Comparison of ENCODE assay signal across 31 cellular contexts in genomic region chr12:5227722-5228274, GRCh38.
"Had no signal": no experiment of that assay in that cellular context is flagged by ENCODE, and none has a peak within 500 bp of the region (broad histone marks: within the 10 kb centered on the region; RNA-seq: fewer than 3 reads in every experiment).

No MANE protein-coding gene starts in this region.

- H3K4me1 Mint-ChIP-seq: activated CD4-positive, alpha-beta T cell treated with anti-CD3 and anti-CD28 coated beads for 36 hours; activated CD8-positive, alpha-beta memory T cell treated with anti-CD3 and anti-CD28 coated beads, Interleukin-2, amount 10 ng/mL, durations not matched to agents 7 days and 5 days; naive B cell; stimulated activated memory B cell treated with anti-CD40 and anti-IgM and Interleukin-4, amounts not matched to agents 10 μg/mL and 1 μg/mL and 100 μg/mL, for 72 hours had no signal

- H3K27me3 ChIP-seq: ascending aorta, brain microvascular endothelial cell, left lung, neutrophil, ovary, sigmoid colon, thyroid gland had no signal

- H3K27ac Mint-ChIP-seq: activated CD4-positive, alpha-beta T cell treated with anti-CD3 and anti-CD28 coated beads for 36 hours; activated CD8-positive, alpha-beta memory T cell treated with anti-CD3 and anti-CD28 coated beads, Interleukin-2, amount 10 ng/mL, durations not matched to agents 7 days and 5 days; activated CD8-positive, alpha-beta T cell treated with anti-CD3 and anti-CD28 coated beads, Interleukin-2, amount 10 ng/mL, durations not matched to agents 7 days and 5 days; activated naive CD8-positive, alpha-beta T cell; activated T-cell treated with anti-CD3 and anti-CD28 coated beads, Interleukin-2, amount 50 U/mL, for 72 hours; naive B cell; nephron progenitor cell; progenitor cell of endocrine pancreas; stimulated activated memory B cell treated with anti-CD40 and anti-IgM and Interleukin-4, amounts not matched to agents 10 μg/mL and 1 μg/mL and 100 μg/mL, for 72 hours; T-helper 2 cell treated with Interferon-gamma antibody and Interleukin-4, amounts not matched to agents 5 μg/mL and 100 μg/mL, for 36 hours had no signal

- H3K27me3 Mint-ChIP-seq: activated CD8-positive, alpha-beta memory T cell treated with anti-CD3 and anti-CD28 coated beads, Interleukin-2, amount 10 ng/mL, durations not matched to agents 7 days and 5 days; activated naive CD8-positive, alpha-beta T cell had no signal

- ATAC-seq: activated CD4-positive, alpha-beta T cell treated with anti-CD3 and anti-CD28 coated beads for 36 hours; activated CD8-positive, alpha-beta memory T cell treated with anti-CD3 and anti-CD28 coated beads, Interleukin-2, amount 10 ng/mL, durations not matched to agents 7 days and 5 days; activated CD8-positive, alpha-beta T cell treated with anti-CD3 and anti-CD28 coated beads, Interleukin-2, amount 10 ng/mL, durations not matched to agents 7 days and 5 days; activated T-cell treated with anti-CD3 and anti-CD28 coated beads, Interleukin-2, amount 50 U/mL, for 72 hours; left lung; stimulated activated memory B cell treated with anti-CD40 and anti-IgM and Interleukin-4, amounts not matched to agents 10 μg/mL and 1 μg/mL and 100 μg/mL, for 72 hours had no signal

- H3K4me1 ChIP-seq: ascending aorta, left lung, sigmoid colon, stomach, thyroid gland had no signal

- H3K36me3 ChIP-seq: ascending aorta, brain microvascular endothelial cell, left lung, neutrophil, ovary, sigmoid colon, stomach, thyroid gland had no signal

- H3K9me3 Mint-ChIP-seq: T-helper 2 cell treated with Interferon-gamma antibody and Interleukin-4, amounts not matched to agents 5 μg/mL and 100 μg/mL, for 36 hours had no signal

- H3K4me3 ChIP-seq: ascending aorta, left lung, ovary, sigmoid colon, smooth muscle cell, stomach, thyroid gland had no signal

- DNase-seq: activated CD4-positive, alpha-beta T cell treated with anti-CD3 and anti-CD28 coated beads for 36 hours; activated CD4-positive, CD25-positive, alpha-beta regulatory T cell; activated CD8-positive, alpha-beta memory T cell treated with anti-CD3 and anti-CD28 coated beads, Interleukin-2, amount 10 ng/mL, durations not matched to agents 7 days and 5 days; activated CD8-positive, alpha-beta T cell treated with anti-CD3 and anti-CD28 coated beads, Interleukin-2, amount 10 ng/mL, durations not matched to agents 7 days and 5 days; activated naive CD4-positive, alpha-beta T cell; activated T-cell treated with anti-CD3 and anti-CD28 coated beads, Interleukin-2, amount 50 U/mL, for 72 hours; brain microvascular endothelial cell; central memory CD4-positive, alpha-beta T cell; dermis blood vessel endothelial cell; effector CD4-positive, alpha-beta T cell; glutamatergic neuron; hippocampal formation; left lung; naive B cell; nephron progenitor cell; ovary; sigmoid colon; stimulated activated CD4-positive, alpha-beta T cell treated with anti-CD3 and anti-CD28 coated beads, Interleukin-1b, Interleukin-23, amount 100 ng/mL, for 48 hours; stimulated activated CD4-positive, alpha-beta T cell treated with anti-CD3 and anti-CD28 coated beads, Interleukin-4, amount 100 ng/mL, for 4 hours; stimulated activated CD8-positive, alpha-beta memory T cell treated with anti-CD3 and anti-CD28 coated beads, Interleukin-4, amount 100 ng/mL, for 48 hours; stomach; T-helper 1 cell; thyroid gland had no signal

- H3K9me3 ChIP-seq: ascending aorta, left lung, neutrophil, ovary, sigmoid colon, stomach, thyroid gland had no signal

- H3K36me3 Mint-ChIP-seq: activated CD8-positive, alpha-beta memory T cell treated with anti-CD3 and anti-CD28 coated beads, Interleukin-2, amount 10 ng/mL, durations not matched to agents 7 days and 5 days; activated naive CD8-positive, alpha-beta T cell; naive B cell; stimulated activated memory B cell treated with anti-CD40 and anti-IgM and Interleukin-4, amounts not matched to agents 10 μg/mL and 1 μg/mL and 100 μg/mL, for 72 hours had no signal

- H3K27ac ChIP-seq: ascending aorta, brain microvascular endothelial cell, epithelial cell of prostate, left lung, neutrophil, ovary, sigmoid colon, stomach, thyroid gland had no signal

- H3K4me3 Mint-ChIP-seq: activated CD4-positive, alpha-beta T cell treated with anti-CD3 and anti-CD28 coated beads for 36 hours; activated CD8-positive, alpha-beta memory T cell treated with anti-CD3 and anti-CD28 coated beads, Interleukin-2, amount 10 ng/mL, durations not matched to agents 7 days and 5 days; activated CD8-positive, alpha-beta T cell treated with anti-CD3 and anti-CD28 coated beads, Interleukin-2, amount 10 ng/mL, durations not matched to agents 7 days and 5 days; activated naive CD8-positive, alpha-beta T cell; activated T-cell treated with anti-CD3 and anti-CD28 coated beads, Interleukin-2, amount 50 U/mL, for 72 hours; naive B cell; nephron progenitor cell; stimulated activated memory B cell treated with anti-CD40 and anti-IgM and Interleukin-4, amounts not matched to agents 10 μg/mL and 1 μg/mL and 100 μg/mL, for 72 hours; T-helper 2 cell treated with Interferon-gamma antibody and Interleukin-4, amounts not matched to agents 5 μg/mL and 100 μg/mL, for 36 hours had no signal
